In the genomic region with DNA sequence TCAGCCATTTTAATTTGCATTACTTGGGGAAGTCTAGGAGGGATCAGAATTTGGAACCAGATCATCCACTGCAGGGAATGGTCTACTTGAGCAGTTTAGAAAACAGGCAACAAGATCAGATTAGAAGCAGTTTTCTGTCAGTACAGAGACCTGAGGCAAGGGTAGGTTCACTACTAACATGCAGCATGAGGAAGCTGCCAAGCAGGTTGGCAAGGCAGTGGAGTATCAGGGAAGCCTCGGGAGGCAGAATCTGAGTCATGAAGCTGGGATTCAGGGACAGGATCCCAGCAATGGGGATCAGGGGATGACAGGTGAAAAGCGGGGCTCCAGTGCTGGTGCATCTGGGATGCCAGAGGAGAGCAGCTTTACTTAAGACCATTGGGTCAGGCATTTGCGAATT, we compare ENCODE assay signal across 15 cellular contexts. TPM values are rescaled to one million over a fixed set of nuclear protein-coding genes. Genes with fewer than 3 reads are reported as not detected.
DNase-seq lines count a peak whose midpoint lies in the region; ATAC-seq and TF ChIP-seq lines count a peak whose summit lies in the region.
"Had no signal": no experiment of that assay in that cellular context is flagged by ENCODE, and none has a peak within 500 bp of the region (broad histone marks: within the 10 kb centered on the region; RNA-seq: fewer than 3 reads in every experiment).

No MANE protein-coding gene starts in this region.

- no peaks in the 10 kb centered on the region for H3K4me1 Mint-ChIP-seq in T-helper 17 cell
- H3K4me1 Mint-ChIP-seq: CD14-positive monocyte had no signal

- no peaks in the 10 kb centered on the region for H3K9me2 ChIP-seq in PC-3 (replicated peaks; ENCODE audit: low read length)

- no peak overlapping the region for H3K27ac Mint-ChIP-seq in T-helper 17 cell
- H3K27ac Mint-ChIP-seq: CD8-positive, alpha-beta T cell; H9 had no signal

- H3K4me3 ChIP-seq in PC-3 (ENCODE audit: low read length) (no peak overlapping the region), epithelial cell of esophagus (ENCODE audit: low read length) (no peak overlapping the region)

- H4K20me1 ChIP-seq in PC-3 (ENCODE audit: low read length): no peaks in the 10 kb centered on the region

- H3K4me3 Mint-ChIP-seq in T-helper 17 cell: no peak overlapping the region
- H3K4me3 Mint-ChIP-seq: CD14-positive monocyte; CD8-positive, alpha-beta T cell; H9 had no signal

- no peaks in the 10 kb centered on the region for H3K9me3 ChIP-seq in PC-3 (ENCODE audit: low read length)
- no peaks in the 10 kb centered on the region for H3K9me3 ChIP-seq in T-helper 17 cell (ENCODE audit: control insufficient read depth, low read length, poor library complexity, severe bottlenecking)

- H3K27ac ChIP-seq in PC-3 (ENCODE audit: low read length): no peak overlapping the region

- no peaks in the 10 kb centered on the region for H3K4me1 ChIP-seq in PC-3 (ENCODE audit: insufficient read depth, low read length)

- CTCF ChIA-PET in PC-3 (lab: Charles Lee): no interaction called here

- H3K27me3 Mint-ChIP-seq in T-helper 17 cell: peaks cover 28% of the 10 kb centered on the region

- H3K27me3 ChIP-seq in PC-3 (ENCODE audit: low read length): no peaks in the 10 kb centered on the region

- intact Hi-C loops in PC-3 (cut with micrococcal nuclease): no loop called here

- no peaks in the 10 kb centered on the region for H3K79me2 ChIP-seq in PC-3 (ENCODE audit: low read length)

- H3K36me3 ChIP-seq in PC-3 (ENCODE audit: low read depth, low read length): no peaks in the 10 kb centered on the region

- no peak overlapping the region for H3K4me2 ChIP-seq in PC-3 (ENCODE audit: low read length)

- peak; percentile 49 for ATAC-seq in PC-3
- no peak for ATAC-seq in T-helper 17 cell
- ATAC-seq in GM21360 (IDR thresholded peaks at IDR 0.05; ENCODE audit: unreplicated experiment): no peak
- ATAC-seq: CD8-positive, alpha-beta T cell had no signal

- H3K9ac ChIP-seq in PC-3 (ENCODE audit: low read length): no peak overlapping the region

- no peaks in the 10 kb centered on the region for H3F3A ChIP-seq in PC-3 (ENCODE audit: low read length, unreplicated experiment)

- no peaks in the 10 kb centered on the region for H3K36me3 Mint-ChIP-seq in T-helper 17 cell (ENCODE audit: low read depth)
- H3K36me3 Mint-ChIP-seq: CD8-positive, alpha-beta T cell had no signal

- POLR2A ChIA-PET in PC-3 (lab: Charles Lee; ENCODE audit: unreplicated experiment): no interaction called here

- TF ChIP-seq CTCF in PC-3 (conservative IDR thresholded peaks at IDR 0.05; ENCODE audit: low read depth, low read length): no peak
- no peak for TF ChIP-seq CTCF in epithelial cell of esophagus (IDR thresholded peaks at IDR 0.05; ENCODE audit: insufficient read depth, low read depth, low read length, missing control alignments)
- no peak for TF ChIP-seq CTCF in GM20000 (IDR thresholded peaks at IDR 0.05; ENCODE audit: extremely low read depth, missing control alignments)

- no TSS peak for BruUV-seq in PC-3 (replicated peaks; lab: Mats Ljungman, UMichigan)

- DNase-seq in Ammon's horn (ENCODE audit: low spot score): peak; percentile 27
- peak; percentile 25 for DNase-seq in PC-3
- peak; percentile 61 for DNase-seq in epithelial cell of esophagus (ENCODE audit: low read depth)
- DNase-seq in kidney tubule cell (ENCODE audit: low spot score): peak; percentile 15
- no peak for DNase-seq in T-helper 17 cell
- no peak for DNase-seq in GM20000 (ENCODE audit: low spot score)
- DNase-seq: CD8-positive, alpha-beta T cell; COR-L47; DND-41; GF-D8; GOT3; H9 had no signal

- H2AFZ ChIP-seq in PC-3 (ENCODE audit: low read length): no peak overlapping the region

RNA-seq across cellular contexts. Expression of a gene that starts 28.1 kb away (rescaled TPM):
- total RNA-seq in PC-3 (2014; rRNA removed) (0.35 TPM in 1 of 2 replicates, not detected in the other), T-helper 17 cell (not detected)
- total RNA-seq: CD8-positive, alpha-beta T cell; HT1080 had no signal

Comparison
In these comparisons a context has a peak if more than half of its experiments do, and no peak if none do; other contexts are left out.
1. DNase-seq: peak in Ammon's horn (single experiment), PC-3 (single experiment), epithelial cell of esophagus (single experiment) and kidney tubule cell (single experiment); none in T-helper 17 cell (0 of 3) and GM20000 (single experiment).